Comparison of ENCODE assay signal across 1 cellular context in the genomic region with DNA sequence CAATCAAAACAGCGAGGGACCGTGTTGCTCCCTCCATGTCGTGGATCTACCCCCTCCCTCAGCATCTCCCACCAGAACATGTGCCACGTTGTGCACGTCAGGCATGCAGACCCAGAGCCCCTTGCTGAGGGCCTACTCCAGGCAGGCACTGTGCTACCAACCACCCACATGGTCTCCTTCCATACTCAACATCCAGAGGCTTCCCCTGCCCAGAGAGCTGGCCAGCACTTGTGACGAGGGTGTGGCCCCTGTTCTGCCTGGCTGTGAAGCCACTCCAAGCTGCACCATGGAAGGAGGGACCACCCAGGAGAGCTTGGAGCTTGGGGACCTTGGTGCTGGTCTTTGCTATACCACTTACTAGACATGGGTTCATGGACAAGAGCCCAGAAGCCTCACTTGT.
TF ChIP-seq lines count a peak whose summit lies in the region.

No MANE protein-coding gene starts in this region.

TF ChIP-seq in H1, 55 proteins besides CTCF, POLR2A, EP300 and RAD21 (continued from another document):
- TF ChIP-seq, protein P1, sequence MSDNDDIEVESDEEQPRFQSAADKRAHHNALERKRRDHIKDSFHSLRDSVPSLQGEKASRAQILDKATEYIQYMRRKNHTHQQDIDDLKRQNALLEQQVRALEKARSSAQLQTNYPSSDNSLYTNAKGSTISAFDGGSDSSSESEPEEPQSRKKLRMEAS (IDR thresholded peaks at IDR 0.05), result no peak
- no peak for TF ChIP-seq ATF3 (IDR thresholded peaks at IDR 0.05; ENCODE audit: insufficient read depth, low read depth, low read length)
- no peak for TF ChIP-seq TAF1 (IDR thresholded peaks at IDR 0.05; ENCODE audit: low read depth, low read length)
- TF ChIP-seq, protein P2, sequence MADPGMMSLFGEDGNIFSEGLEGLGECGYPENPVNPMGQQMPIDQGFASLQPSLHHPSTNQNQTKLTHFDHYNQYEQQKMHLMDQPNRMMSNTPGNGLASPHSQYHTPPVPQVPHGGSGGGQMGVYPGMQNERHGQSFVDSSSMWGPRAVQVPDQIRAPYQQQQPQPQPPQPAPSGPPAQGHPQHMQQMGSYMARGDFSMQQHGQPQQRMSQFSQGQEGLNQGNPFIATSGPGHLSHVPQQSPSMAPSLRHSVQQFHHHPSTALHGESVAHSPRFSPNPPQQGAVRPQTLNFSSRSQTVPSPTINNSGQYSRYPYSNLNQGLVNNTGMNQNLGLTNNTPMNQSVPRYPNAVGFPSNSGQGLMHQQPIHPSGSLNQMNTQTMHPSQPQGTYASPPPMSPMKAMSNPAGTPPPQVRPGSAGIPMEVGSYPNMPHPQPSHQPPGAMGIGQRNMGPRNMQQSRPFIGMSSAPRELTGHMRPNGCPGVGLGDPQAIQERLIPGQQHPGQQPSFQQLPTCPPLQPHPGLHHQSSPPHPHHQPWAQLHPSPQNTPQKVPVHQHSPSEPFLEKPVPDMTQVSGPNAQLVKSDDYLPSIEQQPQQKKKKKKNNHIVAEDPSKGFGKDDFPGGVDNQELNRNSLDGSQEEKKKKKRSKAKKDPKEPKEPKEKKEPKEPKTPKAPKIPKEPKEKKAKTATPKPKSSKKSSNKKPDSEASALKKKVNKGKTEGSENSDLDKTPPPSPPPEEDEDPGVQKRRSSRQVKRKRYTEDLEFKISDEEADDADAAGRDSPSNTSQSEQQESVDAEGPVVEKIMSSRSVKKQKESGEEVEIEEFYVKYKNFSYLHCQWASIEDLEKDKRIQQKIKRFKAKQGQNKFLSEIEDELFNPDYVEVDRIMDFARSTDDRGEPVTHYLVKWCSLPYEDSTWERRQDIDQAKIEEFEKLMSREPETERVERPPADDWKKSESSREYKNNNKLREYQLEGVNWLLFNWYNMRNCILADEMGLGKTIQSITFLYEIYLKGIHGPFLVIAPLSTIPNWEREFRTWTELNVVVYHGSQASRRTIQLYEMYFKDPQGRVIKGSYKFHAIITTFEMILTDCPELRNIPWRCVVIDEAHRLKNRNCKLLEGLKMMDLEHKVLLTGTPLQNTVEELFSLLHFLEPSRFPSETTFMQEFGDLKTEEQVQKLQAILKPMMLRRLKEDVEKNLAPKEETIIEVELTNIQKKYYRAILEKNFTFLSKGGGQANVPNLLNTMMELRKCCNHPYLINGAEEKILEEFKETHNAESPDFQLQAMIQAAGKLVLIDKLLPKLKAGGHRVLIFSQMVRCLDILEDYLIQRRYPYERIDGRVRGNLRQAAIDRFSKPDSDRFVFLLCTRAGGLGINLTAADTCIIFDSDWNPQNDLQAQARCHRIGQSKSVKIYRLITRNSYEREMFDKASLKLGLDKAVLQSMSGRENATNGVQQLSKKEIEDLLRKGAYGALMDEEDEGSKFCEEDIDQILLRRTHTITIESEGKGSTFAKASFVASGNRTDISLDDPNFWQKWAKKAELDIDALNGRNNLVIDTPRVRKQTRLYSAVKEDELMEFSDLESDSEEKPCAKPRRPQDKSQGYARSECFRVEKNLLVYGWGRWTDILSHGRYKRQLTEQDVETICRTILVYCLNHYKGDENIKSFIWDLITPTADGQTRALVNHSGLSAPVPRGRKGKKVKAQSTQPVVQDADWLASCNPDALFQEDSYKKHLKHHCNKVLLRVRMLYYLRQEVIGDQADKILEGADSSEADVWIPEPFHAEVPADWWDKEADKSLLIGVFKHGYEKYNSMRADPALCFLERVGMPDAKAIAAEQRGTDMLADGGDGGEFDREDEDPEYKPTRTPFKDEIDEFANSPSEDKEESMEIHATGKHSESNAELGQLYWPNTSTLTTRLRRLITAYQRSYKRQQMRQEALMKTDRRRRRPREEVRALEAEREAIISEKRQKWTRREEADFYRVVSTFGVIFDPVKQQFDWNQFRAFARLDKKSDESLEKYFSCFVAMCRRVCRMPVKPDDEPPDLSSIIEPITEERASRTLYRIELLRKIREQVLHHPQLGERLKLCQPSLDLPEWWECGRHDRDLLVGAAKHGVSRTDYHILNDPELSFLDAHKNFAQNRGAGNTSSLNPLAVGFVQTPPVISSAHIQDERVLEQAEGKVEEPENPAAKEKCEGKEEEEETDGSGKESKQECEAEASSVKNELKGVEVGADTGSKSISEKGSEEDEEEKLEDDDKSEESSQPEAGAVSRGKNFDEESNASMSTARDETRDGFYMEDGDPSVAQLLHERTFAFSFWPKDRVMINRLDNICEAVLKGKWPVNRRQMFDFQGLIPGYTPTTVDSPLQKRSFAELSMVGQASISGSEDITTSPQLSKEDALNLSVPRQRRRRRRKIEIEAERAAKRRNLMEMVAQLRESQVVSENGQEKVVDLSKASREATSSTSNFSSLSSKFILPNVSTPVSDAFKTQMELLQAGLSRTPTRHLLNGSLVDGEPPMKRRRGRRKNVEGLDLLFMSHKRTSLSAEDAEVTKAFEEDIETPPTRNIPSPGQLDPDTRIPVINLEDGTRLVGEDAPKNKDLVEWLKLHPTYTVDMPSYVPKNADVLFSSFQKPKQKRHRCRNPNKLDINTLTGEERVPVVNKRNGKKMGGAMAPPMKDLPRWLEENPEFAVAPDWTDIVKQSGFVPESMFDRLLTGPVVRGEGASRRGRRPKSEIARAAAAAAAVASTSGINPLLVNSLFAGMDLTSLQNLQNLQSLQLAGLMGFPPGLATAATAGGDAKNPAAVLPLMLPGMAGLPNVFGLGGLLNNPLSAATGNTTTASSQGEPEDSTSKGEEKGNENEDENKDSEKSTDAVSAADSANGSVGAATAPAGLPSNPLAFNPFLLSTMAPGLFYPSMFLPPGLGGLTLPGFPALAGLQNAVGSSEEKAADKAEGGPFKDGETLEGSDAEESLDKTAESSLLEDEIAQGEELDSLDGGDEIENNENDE (IDR thresholded peaks at IDR 0.05; ENCODE audit: insufficient replicate concordance, low read length), result no peak
- TF ChIP-seq NANOG (IDR thresholded peaks at IDR 0.05; ENCODE audit: insufficient read depth, low read depth, low read length, poor library complexity, severe bottlenecking), result no peak
- TF ChIP-seq HDAC2 (IDR thresholded peaks at IDR 0.05; ENCODE audit: borderline replicate concordance in 1 of 2, low read depth in 2 of 2, low read length in 2 of 2), result no peak
- TF ChIP-seq SP1 (IDR thresholded peaks at IDR 0.05; ENCODE audit: low read depth, low read length), result no peak
- no peak for TF ChIP-seq RNF2 (IDR thresholded peaks at IDR 0.05; ENCODE audit: borderline replicate concordance, low read depth, low read length, missing control alignments, poor library complexity, severe bottlenecking)
- TF ChIP-seq CHD2 (IDR thresholded peaks at IDR 0.05; ENCODE audit: low read length), result no peak
- TF ChIP-seq TBP (IDR thresholded peaks at IDR 0.05; ENCODE audit: low read depth, low read length), result no peak
- no peak for TF ChIP-seq ZNF274 (IDR thresholded peaks at IDR 0.05; ENCODE audit: borderline replicate concordance, extremely low read depth, low read length)
